In the genomic region with DNA sequence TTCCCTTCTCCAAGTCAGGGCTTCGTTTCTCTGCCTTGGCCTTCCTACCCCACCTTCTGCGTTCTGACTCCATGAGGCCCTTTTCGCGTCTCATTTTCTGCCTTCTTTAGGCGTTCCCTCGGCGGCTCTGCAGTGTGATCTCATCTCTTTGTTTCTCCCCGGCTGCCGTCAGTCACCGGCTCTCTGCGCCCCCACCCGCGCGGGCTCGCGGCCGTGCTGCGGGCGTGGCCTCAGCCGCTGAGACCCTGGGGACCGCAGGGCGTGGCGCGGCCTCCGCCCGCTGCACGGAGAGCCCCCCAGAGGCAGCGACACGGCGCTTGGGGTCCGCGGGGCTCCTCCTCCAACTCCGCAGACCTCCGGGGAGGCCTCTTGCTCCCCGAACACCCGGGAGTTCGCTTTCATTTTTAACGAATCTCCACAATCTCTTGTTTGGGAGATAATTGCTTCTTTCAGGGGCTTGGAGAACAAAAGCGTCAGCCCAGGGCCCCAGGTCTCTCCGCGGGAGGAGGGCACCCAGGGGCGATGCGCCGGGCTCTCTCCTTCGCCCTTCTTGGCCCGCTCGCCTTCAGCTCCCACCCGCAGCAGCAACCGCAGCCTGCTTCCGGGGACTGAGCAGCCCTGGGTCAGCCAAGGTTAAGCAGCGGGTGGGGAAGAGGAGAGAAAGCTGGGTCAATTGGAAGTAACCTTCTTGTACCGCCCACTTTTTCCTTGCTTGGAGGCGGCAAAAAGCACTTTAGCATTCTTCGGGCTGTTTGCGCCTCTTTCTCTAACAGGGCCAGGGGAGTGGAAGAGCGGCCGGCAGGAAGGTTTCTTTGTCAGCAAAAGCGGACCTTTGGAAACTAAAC, we compare ENCODE assay signal across 8 cellular contexts. TPM values are rescaled to one million over a fixed set of nuclear protein-coding genes. Genes with fewer than 3 reads are reported as not detected.
DNase-seq lines count a peak whose midpoint lies in the region; ATAC-seq and TF ChIP-seq lines count a peak whose summit lies in the region.

No MANE protein-coding gene starts in this region.

- H3K4me3 Mint-ChIP-seq in activated naive CD8-positive, alpha-beta T cell treated with anti-CD3 and anti-CD28 coated beads, Interleukin-2, amount 50 U/mL, for 24 hours: peak overlapping the region; percentile 84

- no peaks in the 10 kb centered on the region for H3K36me3 Mint-ChIP-seq in activated naive CD8-positive, alpha-beta T cell treated with anti-CD3 and anti-CD28 coated beads, Interleukin-2, amount 50 U/mL, for 24 hours (ENCODE audit: low read depth)

- H4K12ac ChIP-seq in trophoblast cell (ENCODE audit: low read depth, low read length): peak overlapping the region; percentile 85

- H3K9me3 Mint-ChIP-seq in activated naive CD8-positive, alpha-beta T cell treated with anti-CD3 and anti-CD28 coated beads, Interleukin-2, amount 50 U/mL, for 24 hours: no peaks in the 10 kb centered on the region

- H3K79me2 ChIP-seq in Loucy (ENCODE audit: insufficient read depth, low read length) (no peaks in the 10 kb centered on the region), trophoblast cell (ENCODE audit: control insufficient read depth, insufficient read depth, low read length, poor library complexity) (peaks cover 4% of the 10 kb centered on the region)

- DNase-seq in H7 (peak; percentile 80), SKM-1 treated with dmso at 0.1 percent for 144 hours (lab: John Stamatoyannopoulos, UW; ENCODE audit: unreplicated experiment) (peak; percentile 93), cardiac septum (ENCODE audit: low spot score) (peak; percentile 88), trophoblast cell (peak; percentile 42 to 48), tibial nerve (ENCODE audit: low spot score in 2 of 2) (peak; percentile 65 to 70)
- DNase-seq in activated naive CD8-positive, alpha-beta T cell treated with anti-CD3 and anti-CD28 coated beads, Interleukin-2, amount 50 U/mL, for 24 hours: peak; percentile 71

- H3K14ac ChIP-seq in trophoblast cell (ENCODE audit: low read length): peak overlapping the region; percentile 85

- peak overlapping the region; percentile 55 for H2BK120ac ChIP-seq in trophoblast cell (ENCODE audit: insufficient read depth, low read length, poor library complexity)

- H3K27ac Mint-ChIP-seq in activated naive CD8-positive, alpha-beta T cell treated with anti-CD3 and anti-CD28 coated beads, Interleukin-2, amount 50 U/mL, for 24 hours: peak overlapping the region; percentile 91

- peaks cover 10% of the 10 kb centered on the region for H3K79me1 ChIP-seq in trophoblast cell (ENCODE audit: low read length)

- H2AFZ ChIP-seq in Loucy (ENCODE audit: low read length) (peak overlapping the region; percentile 94), trophoblast cell (ENCODE audit: insufficient read depth, low read length, poor library complexity) (peak overlapping the region; percentile 67)

- H2BK12ac ChIP-seq in trophoblast cell (ENCODE audit: low read length): no peak overlapping the region

- peak in 1 of 2 donors; percentile 91 for TF ChIP-seq EP300 in tibial nerve (IDR thresholded peaks at IDR 0.05)

- TF ChIP-seq POLR2A in tibial nerve (IDR thresholded peaks at IDR 0.05): peak; percentile 65 to 83

- intact Hi-C loops in cardiac septum (cut with DNase I): loop anchor here (5.0 kb wide), 3 partner anchors 124 to 1276 kb away; no protein-coding TSS in a partner anchor

- no peaks in the 10 kb centered on the region for H3K27me3 Mint-ChIP-seq in activated naive CD8-positive, alpha-beta T cell treated with anti-CD3 and anti-CD28 coated beads, Interleukin-2, amount 50 U/mL, for 24 hours

- no CpG with 5 or more reads among the region's 58 CpGs for WGBS in trophoblast cell (ENCODE audit: extremely low coverage, insufficient coverage, insufficient read length)
- 1% methylated on average over 56 to 58 of the region's 58 CpGs for WGBS in tibial nerve, 2 donors

- H3K9me2 ChIP-seq in Loucy (replicated peaks; ENCODE audit: low read depth, low read length): no peaks in the 10 kb centered on the region

- H3K9ac ChIP-seq in ES-I3 (ENCODE audit: low read depth, low read length) (peak overlapping the region; percentile 87), Loucy (ENCODE audit: low read depth, low read length, poor library complexity, severe bottlenecking) (peak overlapping the region; percentile 93), trophoblast cell (ENCODE audit: low read length) (peak overlapping the region; percentile 87)

- H3K4me3 ChIP-seq in H7 (ENCODE audit: insufficient read depth, low read depth, low read length) (peak overlapping the region; percentile 56), Loucy (ENCODE audit: low read length, poor library complexity, severe bottlenecking) (peak overlapping the region; percentile 84), trophoblast cell (ENCODE audit: low read depth, low read length) (peak overlapping the region; percentile 62), tibial nerve (peak overlapping the region; percentile 59 to 87 (median 76))

- no peaks in the 10 kb centered on the region for H4K20me1 ChIP-seq in Loucy (ENCODE audit: insufficient read depth, low read length, poor library complexity, severe bottlenecking)

- H3K18ac ChIP-seq in trophoblast cell (ENCODE audit: low read length): peak overlapping the region; percentile 76

- H2BK5ac ChIP-seq in trophoblast cell (ENCODE audit: low read depth, low read length, poor library complexity): peak overlapping the region; percentile 85

- no peak overlapping the region for H2AK5ac ChIP-seq in trophoblast cell (ENCODE audit: low read length)

- peak overlapping the region; percentile 93 for H4K8ac ChIP-seq in trophoblast cell (ENCODE audit: low read depth, low read length)

- TF ChIP-seq CTCF in Loucy (conservative IDR thresholded peaks at IDR 0.05; ENCODE audit: low read length): no peak
- peak in 1 of 5 experiments; percentile 21 for TF ChIP-seq CTCF in tibial nerve (IDR thresholded peaks at IDR 0.05)

- peak overlapping the region; percentile 56 for H3K4ac ChIP-seq in trophoblast cell (ENCODE audit: low read depth, low read length)

- H3K4me1 ChIP-seq in ES-I3 (ENCODE audit: insufficient read depth, low read length) (peaks cover 36% of the 10 kb centered on the region), Loucy (ENCODE audit: insufficient read depth, low read length, poor library complexity, severe bottlenecking) (peaks cover 30% of the 10 kb centered on the region), trophoblast cell (ENCODE audit: control insufficient read depth in 1 of 2, insufficient read depth in 2 of 2, low read length in 2 of 2) (peaks cover 3 to 5% of the 10 kb centered on the region in 2 experiments), tibial nerve (peaks cover 0 to 43% (median 24%) of the 10 kb centered on the region in 4 donors)

- H3K9me3 ChIP-seq in ES-I3 (ENCODE audit: control insufficient read depth, insufficient read depth, low read length) (no peaks in the 10 kb centered on the region), Loucy (ENCODE audit: insufficient read depth, low read depth, low read length) (no peaks in the 10 kb centered on the region), trophoblast cell (ENCODE audit: insufficient read depth, low read depth, low read length) (no peaks in the 10 kb centered on the region), tibial nerve (no peaks in the 10 kb centered on the region)

- H3K4me1 Mint-ChIP-seq in activated naive CD8-positive, alpha-beta T cell treated with anti-CD3 and anti-CD28 coated beads, Interleukin-2, amount 50 U/mL, for 24 hours: peaks cover 62% of the 10 kb centered on the region

- no peaks in the 10 kb centered on the region for H3K36me3 ChIP-seq in ES-I3 (ENCODE audit: insufficient read depth, low read length)
- no peaks in the 10 kb centered on the region for H3K36me3 ChIP-seq in H7 (replicated peaks; ENCODE audit: control insufficient read depth, insufficient read depth, low read length)
- no peaks in the 10 kb centered on the region for H3K36me3 ChIP-seq in Loucy (ENCODE audit: insufficient read depth, low read length)
- no peaks in the 10 kb centered on the region for H3K36me3 ChIP-seq in trophoblast cell (ENCODE audit: control insufficient read depth in 1 of 2, insufficient read depth in 2 of 2, low read length in 2 of 2)
- H3K36me3 ChIP-seq in tibial nerve: no peaks in the 10 kb centered on the region

- H3K27me3 ChIP-seq in H7 (ENCODE audit: control insufficient read depth, insufficient read depth, low read length) (no peaks in the 10 kb centered on the region), Loucy (ENCODE audit: insufficient read depth, low read length, poor library complexity, severe bottlenecking) (no peaks in the 10 kb centered on the region), trophoblast cell (ENCODE audit: insufficient read depth, low read length) (no peaks in the 10 kb centered on the region), tibial nerve (no peaks in the 10 kb centered on the region)

- peak overlapping the region; percentile 94 for H3K27ac ChIP-seq in trophoblast cell (ENCODE audit: low read depth, low read length)
- H3K27ac ChIP-seq in tibial nerve: peak overlapping the region; percentile 96 to 99 (median 98)

- H3K23ac ChIP-seq in trophoblast cell (ENCODE audit: low read length): peak overlapping the region; percentile 80

- peaks cover 10% of the 10 kb centered on the region; the same call in 1 of the 2 replicates for H3F3A ChIP-seq in Loucy (ENCODE audit: low read depth)

- ATAC-seq in activated naive CD8-positive, alpha-beta T cell treated with anti-CD3 and anti-CD28 coated beads, Interleukin-2, amount 50 U/mL, for 24 hours: peak; percentile 80

- H4K91ac ChIP-seq in trophoblast cell (ENCODE audit: low read depth, low read length): peak overlapping the region; percentile 88

- peak overlapping the region; percentile 95 for H3K4me2 ChIP-seq in Loucy (ENCODE audit: low read depth, low read length, poor library complexity, severe bottlenecking)
- H3K4me2 ChIP-seq in trophoblast cell (ENCODE audit: low read length): peak overlapping the region; percentile 71

RNA-seq across cellular contexts. Expression of a gene that starts 35.2 kb away (rescaled TPM):
- total RNA-seq in H7 (2014; rRNA removed; shearing (Covaris generic)): 24.8 and 26.4 TPM in 2 replicates
- total RNA-seq in cardiac septum (2.6 TPM), tibial nerve (10 to 100 TPM in 1 of 4 donors, 1 to 10 TPM in 3; 2.4 to 15.3 (median 6.0) TPM)
- 0.94 and 1.3 TPM in 2 replicates for polyA plus RNA-seq in trophoblast cell (2013)

Comparison
In these comparisons a context has a peak if more than half of its experiments do, and no peak if none do; other contexts are left out.
1. Peak in every context shown above with its lines: DNase-seq, ATAC-seq, H3K4me3 ChIP-seq and H3K27ac ChIP-seq.